Comparison of ENCODE assay signal across 9 cellular contexts in genomic region chr14:23483216-23483854, GRCh38. TPM values are rescaled to one million over a fixed set of nuclear protein-coding genes. Genes with fewer than 3 reads are reported as not detected.
DNase-seq lines count a peak whose midpoint lies in the region; ATAC-seq and TF ChIP-seq lines count a peak whose summit lies in the region.
"Had no signal": no experiment of that assay in that cellular context is flagged by ENCODE, and none has a peak within 500 bp of the region (broad histone marks: within the 10 kb centered on the region; RNA-seq: fewer than 3 reads in every experiment).

No MANE protein-coding gene starts in this region.

- peak overlapping the region; percentile 78 to 92 (median 82) for H3K4me3 Mint-ChIP-seq in brain

- H3F3A ChIP-seq in neural cell (ENCODE audit: insufficient read depth, low read length, poor library complexity, severe bottlenecking) = no peaks in the 10 kb centered on the region

- no peaks in the 10 kb centered on the region for H3K9me3 ChIP-seq in neural cell (ENCODE audit: low read length)
- H3K9me3 ChIP-seq: adrenal gland had no signal

- no peaks in the 10 kb centered on the region for H3K9me2 ChIP-seq in neural cell (ENCODE audit: insufficient read depth, low read length)

- no peaks in the 10 kb centered on the region for H3K79me2 ChIP-seq in neural cell (replicated peaks; ENCODE audit: insufficient read depth, low read length)

- H3K9me3 Mint-ChIP-seq in brain = no peaks in the 10 kb centered on the region

- peak; percentile 57 for TF ChIP-seq CTCF in 22Rv1 (IDR thresholded peaks at IDR 0.05)
- TF ChIP-seq CTCF in brain (conservative IDR thresholded peaks at IDR 0.05) = peak; percentile 62 to 82
- TF ChIP-seq CTCF in neural cell (IDR thresholded peaks at IDR 0.05; ENCODE audit: poor library complexity, severe bottlenecking) = peak; percentile 89

- no peaks in the 10 kb centered on the region for H3K36me3 ChIP-seq in neural cell (ENCODE audit: insufficient read depth, low read length)
- H3K36me3 ChIP-seq: adrenal gland had no signal

- DNase-seq in ELR (ENCODE audit: low read depth) = peak; percentile 51
- DNase-seq in NCI-H2107 treated with DMSO at 0.1 percent for 48 hours (lab: John Stamatoyannopoulos, UW; ENCODE audit: unreplicated experiment) = peak; percentile 89
- DNase-seq in activated CD8-positive, alpha-beta memory T cell treated with anti-CD3 and anti-CD28 coated beads, Interleukin-2, amount 50 U/mL, for 4 hours = no peak
- DNase-seq in stimulated activated CD4-positive, alpha-beta T cell treated with anti-CD3 and anti-CD28 coated beads, Interleukin-4, amount 100 ng/mL, for 24 hours = no peak

- H3K27ac Mint-ChIP-seq in brain = peak overlapping the region; percentile 96 to 99 (median 99)

- H3K27ac ChIP-seq in 22Rv1 = no peak overlapping the region
- H3K27ac ChIP-seq in neural cell (ENCODE audit: low read length) = peak overlapping the region; percentile 96
- H3K27ac ChIP-seq: adrenal gland had no signal

- H3K4me1 Mint-ChIP-seq in brain = peaks cover 78% of the 10 kb centered on the region

- no peaks in the 10 kb centered on the region for H3K27me3 Mint-ChIP-seq in brain

- H3K4me3 ChIP-seq in neural cell (ENCODE audit: low read length) = peak overlapping the region; percentile 57
- H3K4me3 ChIP-seq: adrenal gland had no signal

- H3K4me2 ChIP-seq in neural cell (ENCODE audit: low read length) = peak overlapping the region; percentile 88

- H3K27me3 ChIP-seq in neural cell (ENCODE audit: insufficient read depth, low read depth, low read length) = no peaks in the 10 kb centered on the region
- H3K27me3 ChIP-seq: adrenal gland had no signal

- TF ChIP-seq EP300 in neural cell (conservative IDR thresholded peaks at IDR 0.05; ENCODE audit: poor library complexity, severe bottlenecking) = peak; percentile 33

- TF ChIP-seq RAD21 in neural cell (conservative IDR thresholded peaks at IDR 0.05) = peak; percentile 88

- H3K9ac ChIP-seq in neural cell (ENCODE audit: low read length) = peak overlapping the region; percentile 72

- peaks cover 2% of the 10 kb centered on the region for H3K36me3 Mint-ChIP-seq in brain

- no peaks in the 10 kb centered on the region for H4K20me1 ChIP-seq in neural cell (ENCODE audit: insufficient read depth)

- no peak for ATAC-seq in GM21786 (IDR thresholded peaks at IDR 0.05; ENCODE audit: unreplicated experiment)

- H2AFZ ChIP-seq in neural cell (ENCODE audit: low read depth, low read length) = peak overlapping the region; percentile 53

TF ChIP-seq in neural cell, 6 proteins besides CTCF, POLR2A, EP300 and RAD21:
- TF ChIP-seq MXI1 (conservative IDR thresholded peaks at IDR 0.05; ENCODE audit: poor library complexity, severe bottlenecking) (peak; percentile 22), REST (IDR thresholded peaks at IDR 0.05; ENCODE audit: borderline replicate concordance) (no peak), POLR2AphosphoS5 (IDR thresholded peaks at IDR 0.05) (peak; percentile 70), TAF1 (IDR thresholded peaks at IDR 0.05; ENCODE audit: low read depth) (no peak), EZH2 (IDR thresholded peaks at IDR 0.05; ENCODE audit: borderline replicate concordance, insufficient read depth, low read length, poor library complexity, severe bottlenecking) (no peak), SMC3 (conservative IDR thresholded peaks at IDR 0.05; ENCODE audit: poor library complexity) (peak; percentile 77)

RNA-seq across cellular contexts. Expression of gene NGDN, which starts 13.8 kb away (rescaled TPM):
- polyA plus RNA-seq in brain (ENCODE audit: insufficient read depth, low read depth, low replicate concordance) (32.0 TPM), neural cell (123 and 137 TPM in 2 replicates)
- 65.2 and 72.1 TPM in 2 replicates for polyA minus RNA-seq in neural cell

RNA-seq across cellular contexts. Expression of gene MYH7, which starts 47.9 kb away (rescaled TPM):
- 0.56 TPM for polyA plus RNA-seq in brain (ENCODE audit: insufficient read depth, low read depth, low replicate concordance)
- 0.08 and 0.12 TPM in 2 replicates for polyA plus RNA-seq in neural cell
- polyA minus RNA-seq in neural cell = 0.49 and 0.69 TPM in 2 replicates

Comparison
In these comparisons a context has a peak if more than half of its experiments do, and no peak if none do; other contexts are left out.
1. DNase-seq: peak in ELR (single experiment) and NCI-H2107 treated with DMSO at 0.1 percent for 48 hours (single experiment); none in activated CD8-positive, alpha-beta memory T cell treated with anti-CD3 and anti-CD28 coated beads, Interleukin-2, amount 50 U/mL, for 4 hours (single experiment) and stimulated activated CD4-positive, alpha-beta T cell treated with anti-CD3 and anti-CD28 coated beads, Interleukin-4, amount 100 ng/mL, for 24 hours (single experiment).
2. Peak in every context shown above with its lines, with median percentiles within 50 percentile points of each other: CTCF ChIP-seq.